25 cellular contexts compared by ENCODE assay signal in the genomic region with DNA sequence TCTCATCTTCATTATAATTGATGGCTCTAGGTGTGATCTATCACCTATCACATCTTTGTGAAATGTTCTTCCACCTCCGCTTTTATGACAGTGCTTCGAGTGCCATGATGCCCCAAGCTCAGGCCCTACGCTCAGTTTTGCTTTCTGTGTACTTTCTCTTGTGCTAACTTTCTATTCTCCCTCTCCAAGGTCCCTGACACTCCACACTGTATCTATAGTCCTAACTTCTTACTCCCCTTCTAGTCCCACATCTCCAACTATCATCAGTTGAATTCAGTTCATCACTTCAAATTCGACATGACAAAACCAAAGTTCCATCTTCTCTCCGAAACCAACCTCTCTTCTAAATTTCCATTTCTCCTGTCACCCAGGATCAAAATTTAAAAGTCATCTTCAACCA.
"Had no signal": no experiment of that assay in that cellular context is flagged by ENCODE, and none has a peak within 500 bp of the region (broad histone marks: within the 10 kb centered on the region; RNA-seq: fewer than 3 reads in every experiment).

No MANE protein-coding gene starts in this region.

- H2AFZ ChIP-seq: neural progenitor cell had no signal

- H3K9me3 ChIP-seq: pancreas, prostate gland, right lobe of liver, sigmoid colon, suprapubic skin, testis, tibial artery, transverse colon, upper lobe of right lung, uterus had no signal

- H3K9ac ChIP-seq: neural progenitor cell had no signal

- FAIRE-seq: pancreas, small intestine had no signal

- H3K4me2 ChIP-seq: neural progenitor cell had no signal

- H3K27ac ChIP-seq: neural progenitor cell, pancreas, prostate gland, right lobe of liver, sigmoid colon, suprapubic skin, testis, tibial artery, transverse colon, upper lobe of right lung, uterus had no signal

- H3K27me3 ChIP-seq: neural progenitor cell, pancreas, right lobe of liver, sigmoid colon, suprapubic skin, testis, tibial artery, transverse colon, upper lobe of right lung, uterus had no signal

- DNase-seq: naive thymus-derived CD4-positive, alpha-beta T cell; natural killer cell; nucleus accumbens; pancreas; right cardiac atrium; right lobe of liver; sigmoid colon; small intestine; stimulated activated CD4-positive, alpha-beta T cell treated with anti-CD3 and anti-CD28 coated beads, Interleukin-15, amount 100 ng/mL, for 24 hours; stimulated activated CD4-positive, alpha-beta T cell treated with anti-CD3 and anti-CD28 coated beads, Interleukin-2, amount 100 ng/mL, for 24 hours; stimulated activated CD4-positive, alpha-beta T cell treated with anti-CD3 and anti-CD28 coated beads, Interleukin-2, amount 100 ng/mL, for 48 hours; stimulated activated CD4-positive, alpha-beta T cell treated with anti-CD3 and anti-CD28 coated beads, Interleukin-4, amount 100 ng/mL, for 24 hours; stimulated activated naive B cell treated with anti-CD40 and anti-IgM and Interleukin-4, amounts not matched to agents 10 μg/mL and 1 μg/mL and 100 μg/mL, for 72 hours; stimulated activated naive CD8-positive, alpha-beta T cell treated with anti-CD3 and anti-CD28 coated beads, Interleukin-15, amount 100 ng/mL, for 72 hours; stimulated activated naive CD8-positive, alpha-beta T cell treated with anti-CD3 and anti-CD28 coated beads, Interleukin-15, Interleukin-2, amounts not matched to agents 100 U/mL and 50 U/mL, for 24 hours; substantia nigra; testis; tibial artery; transverse colon; upper lobe of right lung; uterus had no signal

- H3K4me3 ChIP-seq: neural progenitor cell, pancreas, prostate gland, right lobe of liver, sigmoid colon, suprapubic skin, testis, tibial artery, transverse colon, upper lobe of right lung, uterus had no signal

- ATAC-seq: naive thymus-derived CD4-positive, alpha-beta T cell; natural killer cell; pancreas; right cardiac atrium; right lobe of liver; stimulated activated effector memory CD8-positive, alpha-beta T cell treated with anti-CD3 and anti-CD28 coated beads, Interleukin-12 subunit alpha, Interleukin-12 subunit beta, amount 100 ng/mL, for 72 hours; stimulated activated naive B cell treated with anti-CD40 and anti-IgM and Interleukin-4, amounts not matched to agents 10 μg/mL and 1 μg/mL and 100 μg/mL, for 72 hours; stimulated activated naive CD8-positive, alpha-beta T cell treated with anti-CD3 and anti-CD28 coated beads, Interleukin-15, amount 100 ng/mL, for 72 hours; stimulated activated naive CD8-positive, alpha-beta T cell treated with anti-CD3 and anti-CD28 coated beads, Interleukin-15, Interleukin-2, amounts not matched to agents 100 U/mL and 50 U/mL, for 24 hours; upper lobe of right lung had no signal

- H3K36me3 ChIP-seq: neural progenitor cell, pancreas, prostate gland, right lobe of liver, sigmoid colon, suprapubic skin, tibial artery, transverse colon, upper lobe of right lung, uterus had no signal

- H3K4me1 ChIP-seq: pancreas, prostate gland, testis, uterus had no signal
